In the genomic region with DNA sequence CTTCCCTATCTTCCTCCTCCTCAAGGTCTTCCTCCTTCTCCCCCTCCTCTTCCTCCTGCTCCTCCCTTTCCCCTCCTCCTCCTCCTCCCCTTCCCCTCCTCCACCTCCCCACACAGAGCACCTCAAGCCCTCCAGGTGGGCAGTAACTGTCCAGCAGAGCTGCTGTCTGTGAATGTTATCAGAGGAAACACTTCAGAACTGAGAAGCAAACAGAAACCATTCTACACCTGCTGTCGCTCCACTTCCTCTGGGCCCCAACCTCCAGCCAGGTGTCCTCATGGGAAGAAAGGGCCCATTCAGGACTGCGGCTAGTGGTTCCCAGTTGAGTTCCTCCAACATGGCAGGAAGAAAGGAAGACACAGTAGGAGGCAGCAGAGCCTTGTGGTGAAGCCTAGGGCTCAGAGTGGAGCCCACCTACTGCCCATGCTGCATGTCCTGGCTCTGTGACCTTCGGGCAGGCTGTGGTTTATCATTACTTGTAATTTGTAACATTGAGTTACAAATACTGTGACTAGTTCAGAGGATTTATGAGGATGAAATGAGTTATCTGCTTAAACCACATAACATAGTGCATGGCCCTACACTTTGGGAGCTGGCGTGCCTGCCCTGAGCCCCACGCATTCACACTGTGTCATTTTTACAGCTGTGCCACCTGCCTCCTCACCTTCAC, we compare ENCODE assay signal across 9 cellular contexts.
A peak's percentile ranks its signal among the peaks of the same experiment; 100 is the strongest.
DNase-seq lines count a peak whose midpoint lies in the region; ATAC-seq and TF ChIP-seq lines count a peak whose summit lies in the region.
"Had no signal": no experiment of that assay in that cellular context is flagged by ENCODE, and none has a peak within 500 bp of the region (broad histone marks: within the 10 kb centered on the region; RNA-seq: fewer than 3 reads in every experiment).

No MANE protein-coding gene starts in this region.

- no peaks in the 10 kb centered on the region for H3K27me3 Mint-ChIP-seq in T-cell

- CTCF ChIA-PET in T-cell (lab: Charles Lee), result interaction anchor here (0.7 to 1.1 kb wide), 3 partner anchors 13 to 38 kb away, joined by 3 read pairs; no protein-coding TSS in a partner anchor

- DNase-seq in DMS53 treated with DMSO at 0.1 percent for 48 hours (lab: John Stamatoyannopoulos, UW; ENCODE audit: unreplicated experiment) (peak; percentile 95), T-cell (no peak), foreskin fibroblast (no peak), SJCRH30 (no peak), SKM-1 (lab: John Stamatoyannopoulos, UW; ENCODE audit: unreplicated experiment) (no peak)
- peak; percentile 19 for DNase-seq in stimulated activated CD4-positive, alpha-beta T cell treated with anti-CD3 and anti-CD28 coated beads, Interleukin-4, amount 100 ng/mL, for 24 hours

- peaks cover 0 to 4% (median 4%) of the 10 kb centered on the region in 3 donors for H3K9me3 Mint-ChIP-seq in T-cell

- H3K4me1 ChIP-seq in SJCRH30, result no peaks in the 10 kb centered on the region

- ATAC-seq in GM19397 (IDR thresholded peaks at IDR 0.05; ENCODE audit: unreplicated experiment), result peak; percentile 47
- peak; percentile 31 for ATAC-seq in HG03457 (IDR thresholded peaks at IDR 0.05; ENCODE audit: unreplicated experiment)
- ATAC-seq in T-cell (replicated peaks in 1 of 4), result peak in 1 of 4 experiments; percentile 41

- no peak overlapping the region for H3K27ac ChIP-seq in SJCRH30

- peaks cover 9% of the 10 kb centered on the region for H3K36me3 Mint-ChIP-seq in T-cell

- H3K36me3 ChIP-seq in SJCRH30, result no peaks in the 10 kb centered on the region

- peaks cover 27% of the 10 kb centered on the region; the same call in 1 of the 2 replicates for H3K27me3 ChIP-seq in SJCRH30

- POLR2A ChIA-PET in T-cell (lab: Charles Lee), result interaction anchor here in 1 of 2 donors (0.6 kb wide), 2 partner anchors 169 to 1108 kb away, joined by 3 to 7 read pairs; no protein-coding TSS in a partner anchor

- H3K4me3 ChIP-seq in foreskin fibroblast (ENCODE audit: low read depth in 1 of 2, low read length in 2 of 2), result no peak overlapping the region
- H3K4me3 ChIP-seq in SJCRH30, result no peak overlapping the region

- TF ChIP-seq CTCF in foreskin fibroblast (IDR thresholded peaks at IDR 0.05; ENCODE audit: low read depth, low read length), result no peak

- H3K9me3 ChIP-seq in SJCRH30 (replicated peaks), result no peaks in the 10 kb centered on the region

- H3K4me3 Mint-ChIP-seq in T-cell, result peak overlapping the region in 1 of 3 donors; percentile 74
- H3K4me3 Mint-ChIP-seq: brain had no signal

- H3K27ac Mint-ChIP-seq in T-cell, result peak overlapping the region; percentile 66 to 76
- H3K27ac Mint-ChIP-seq: brain had no signal

- peaks cover 32 to 76% (median 34%) of the 10 kb centered on the region in 3 donors for H3K4me1 Mint-ChIP-seq in T-cell
- H3K4me1 Mint-ChIP-seq: brain had no signal

Comparison
In these comparisons a context has a peak if more than half of its experiments do, and no peak if none do; other contexts are left out.
1. DNase-seq: peak in DMS53 treated with DMSO at 0.1 percent for 48 hours (single experiment) and stimulated activated CD4-positive, alpha-beta T cell treated with anti-CD3 and anti-CD28 coated beads, Interleukin-4, amount 100 ng/mL, for 24 hours (single experiment); none in T-cell (0 of 34), foreskin fibroblast (0 of 2), SJCRH30 (0 of 2) and SKM-1 (single experiment).